In genomic region chr10:32419615-32420014, GRCh38 we compare ENCODE assay signal across 30 cellular contexts.
"Had no signal": no experiment of that assay in that cellular context is flagged by ENCODE, and none has a peak within 500 bp of the region (broad histone marks: within the 10 kb centered on the region; RNA-seq: fewer than 3 reads in every experiment).

No MANE protein-coding gene starts in this region.

- H3K27ac ChIP-seq: ascending aorta, brain microvascular endothelial cell, colonic mucosa, epithelial cell of prostate, foreskin keratinocyte, gastrocnemius medialis had no signal

- H3K36me3 ChIP-seq: ascending aorta, brain microvascular endothelial cell, colonic mucosa, gastrocnemius medialis, heart left ventricle had no signal

- FAIRE-seq: bronchial epithelial cell, endometrium, endothelial cell of umbilical vein had no signal

- H3K4me1 ChIP-seq: colonic mucosa, foreskin keratinocyte had no signal

- H3K27me3 ChIP-seq: ascending aorta, brain microvascular endothelial cell, colonic mucosa, foreskin keratinocyte, gastrocnemius medialis, heart left ventricle had no signal

- H3K27me3 Mint-ChIP-seq: activated CD4-positive, alpha-beta memory T cell treated with anti-CD3 and anti-CD28 coated beads for 36 hours; activated CD4-positive, alpha-beta T cell treated with anti-CD3 and anti-CD28 coated beads for 36 hours; activated CD8-positive, alpha-beta memory T cell treated with anti-CD3 and anti-CD28 coated beads, Interleukin-2, amount 10 ng/mL, durations not matched to agents 7 days and 5 days had no signal

- H3K36me3 Mint-ChIP-seq: activated CD8-positive, alpha-beta memory T cell treated with anti-CD3 and anti-CD28 coated beads, Interleukin-2, amount 10 ng/mL, durations not matched to agents 7 days and 5 days; activated naive CD4-positive, alpha-beta T cell treated with anti-CD3 and anti-CD28 coated beads, Interleukin-2, amount 50 U/mL, for 72 hours had no signal

- DNase-seq: activated CD4-positive, alpha-beta memory T cell treated with anti-CD3 and anti-CD28 coated beads for 36 hours; activated CD4-positive, alpha-beta T cell treated with anti-CD3 and anti-CD28 coated beads for 36 hours; activated CD4-positive, alpha-beta T cell treated with anti-CD3 and anti-CD28 coated beads, Interleukin-2, amount 10 ng/mL, durations not matched to agents 24 days and 14 days; activated CD4-positive, CD25-positive, alpha-beta regulatory T cell; activated CD4-positive, CD25-positive, alpha-beta regulatory T cell treated with anti-CD3 and anti-CD28 coated beads, Interleukin-2, amount 50 U/mL, for 72 hours; activated CD8-positive, alpha-beta memory T cell treated with anti-CD3 and anti-CD28 coated beads, Interleukin-2, amount 10 ng/mL, durations not matched to agents 7 days and 5 days; activated CD8-positive, alpha-beta memory T cell treated with anti-CD3 and anti-CD28 coated beads, Interleukin-2, amount 50 U/mL, for 4 hours; activated CD8-positive, alpha-beta T cell treated with anti-CD3 and anti-CD28 coated beads, Interleukin-2, amount 10 ng/mL, durations not matched to agents 7 days and 5 days; activated effector memory CD4-positive, alpha-beta T cell treated with anti-CD3 and anti-CD28 coated beads, Interleukin-2, amount 50 U/mL, for 16 hours; activated naive CD4-positive, alpha-beta T cell treated with anti-CD3 and anti-CD28 coated beads for 36 hours; activated naive CD8-positive, alpha-beta T cell treated with anti-CD3 and anti-CD28 coated beads, Interleukin-2, amount 10 ng/mL, durations not matched to agents 7 days and 5 days; activated T-cell treated with anti-CD3 and anti-CD28 coated beads, Interleukin-2, amount 50 U/mL, for 1 hour; activated T-cell treated with anti-CD3 and anti-CD28 coated beads, Interleukin-2, amount 50 U/mL, for 48 hours; brain microvascular endothelial cell; colonic mucosa; effector CD8-positive, alpha-beta T cell; foreskin keratinocyte; gastrocnemius medialis; glutamatergic neuron; heart left ventricle; T-helper 2 cell had no signal

- H3K4me1 Mint-ChIP-seq: activated CD4-positive, alpha-beta T cell treated with anti-CD3 and anti-CD28 coated beads for 36 hours; activated CD4-positive, alpha-beta T cell treated with anti-CD3 and anti-CD28 coated beads, Interleukin-2, amount 10 ng/mL, durations not matched to agents 24 days and 14 days; activated CD8-positive, alpha-beta memory T cell treated with anti-CD3 and anti-CD28 coated beads, Interleukin-2, amount 10 ng/mL, durations not matched to agents 7 days and 5 days; activated naive CD8-positive, alpha-beta T cell treated with anti-CD3 and anti-CD28 coated beads, Interleukin-2, amount 10 ng/mL, durations not matched to agents 7 days and 5 days; central memory CD8-positive, alpha-beta T cell had no signal

- H3K27ac Mint-ChIP-seq: activated CD4-positive, alpha-beta memory T cell treated with anti-CD3 and anti-CD28 coated beads for 36 hours; activated CD4-positive, alpha-beta T cell treated with anti-CD3 and anti-CD28 coated beads for 36 hours; activated CD4-positive, alpha-beta T cell treated with anti-CD3 and anti-CD28 coated beads, Interleukin-2, amount 10 ng/mL, durations not matched to agents 24 days and 14 days; activated CD8-positive, alpha-beta memory T cell treated with anti-CD3 and anti-CD28 coated beads, Interleukin-2, amount 10 ng/mL, durations not matched to agents 7 days and 5 days; activated CD8-positive, alpha-beta T cell treated with anti-CD3 and anti-CD28 coated beads, Interleukin-2, amount 10 ng/mL, durations not matched to agents 7 days and 5 days; activated naive CD4-positive, alpha-beta T cell treated with anti-CD3 and anti-CD28 coated beads for 36 hours; activated naive CD4-positive, alpha-beta T cell treated with anti-CD3 and anti-CD28 coated beads, Interleukin-2, amount 50 U/mL, for 72 hours; activated naive CD8-positive, alpha-beta T cell treated with anti-CD3 and anti-CD28 coated beads, Interleukin-2, amount 10 ng/mL, durations not matched to agents 7 days and 5 days; activated T-helper 1 cell treated with anti-CD3 and anti-CD28 coated beads, Interleukin-12 subunit alpha, Interleukin-12 subunit beta, Interleukin-2, Interleukin-4 antibody, amounts not matched to agents 30 ng/mL and 10 ng/mL and 1 ng/mL, durations not matched to agents 14 hours and 24 hours and 36 hours; activated T-helper 2 cell treated with anti-CD3 and anti-CD28 coated beads, Interferon-gamma antibody, Interleukin-2, Interleukin-4, amounts not matched to agents 10 μg/mL and 5 μg/mL and 100 μg/mL, durations not matched to agents 14 hours and 24 hours and 36 hours had no signal

- H3K4me3 ChIP-seq: ascending aorta, colonic mucosa, gastrocnemius medialis, heart left ventricle had no signal

- ATAC-seq: activated CD4-positive, alpha-beta T cell treated with anti-CD3 and anti-CD28 coated beads for 36 hours; activated CD8-positive, alpha-beta memory T cell treated with anti-CD3 and anti-CD28 coated beads, Interleukin-2, amount 10 ng/mL, durations not matched to agents 7 days and 5 days; activated CD8-positive, alpha-beta T cell treated with anti-CD3 and anti-CD28 coated beads, Interleukin-2, amount 10 ng/mL, durations not matched to agents 7 days and 5 days; activated naive CD4-positive, alpha-beta T cell treated with anti-CD3 and anti-CD28 coated beads, Interleukin-2, amount 50 U/mL, for 72 hours; foreskin keratinocyte; gastrocnemius medialis; heart left ventricle had no signal

- H3K4me3 Mint-ChIP-seq: activated CD4-positive, alpha-beta memory T cell treated with anti-CD3 and anti-CD28 coated beads for 36 hours; activated CD4-positive, alpha-beta T cell treated with anti-CD3 and anti-CD28 coated beads for 36 hours; activated CD4-positive, alpha-beta T cell treated with anti-CD3 and anti-CD28 coated beads, Interleukin-2, amount 10 ng/mL, durations not matched to agents 24 days and 14 days; activated CD8-positive, alpha-beta memory T cell treated with anti-CD3 and anti-CD28 coated beads, Interleukin-2, amount 10 ng/mL, durations not matched to agents 7 days and 5 days; activated CD8-positive, alpha-beta T cell treated with anti-CD3 and anti-CD28 coated beads, Interleukin-2, amount 10 ng/mL, durations not matched to agents 7 days and 5 days; activated naive CD4-positive, alpha-beta T cell treated with anti-CD3 and anti-CD28 coated beads for 36 hours; activated naive CD8-positive, alpha-beta T cell treated with anti-CD3 and anti-CD28 coated beads, Interleukin-2, amount 10 ng/mL, durations not matched to agents 7 days and 5 days; activated T-helper 1 cell treated with anti-CD3 and anti-CD28 coated beads, Interleukin-12 subunit alpha, Interleukin-12 subunit beta, Interleukin-2, Interleukin-4 antibody, amounts not matched to agents 30 ng/mL and 10 ng/mL and 1 ng/mL, durations not matched to agents 14 hours and 24 hours and 36 hours; central memory CD8-positive, alpha-beta T cell had no signal

- H3K9me3 ChIP-seq: colonic mucosa, gastrocnemius medialis had no signal
